ENCODE assay signal across 19 cellular contexts in genomic region chr11:61749607-61750217, GRCh38. TPM values are rescaled to one million over a fixed set of nuclear protein-coding genes. Genes with fewer than 3 reads are reported as not detected.
A peak's percentile ranks its signal among the peaks of the same experiment; 100 is the strongest.
DNase-seq lines count a peak whose midpoint lies in the region; ATAC-seq, FAIRE-seq and TF ChIP-seq lines count a peak whose summit lies in the region.
"Had no signal": no experiment of that assay in that cellular context is flagged by ENCODE, and none has a peak within 500 bp of the region (broad histone marks: within the 10 kb centered on the region; RNA-seq: fewer than 3 reads in every experiment).

No MANE protein-coding gene starts in this region.

- H2BK12ac ChIP-seq in H1 (ENCODE audit: low read depth, low read length) = peak overlapping the region; percentile 98; the same call in 1 of the 2 replicates

- H3K27me3 ChIP-seq in H1 (replicated peaks in 1 of 4; ENCODE audit: control insufficient read depth in 3 of 4, extremely low read depth in 1 of 4, insufficient read depth in 3 of 4, low read length in 3 of 4) (peaks cover 4 to 21% (median 16%) of the 10 kb centered on the region in 4 experiments), heart right ventricle (peaks cover 0 to 36% (median 5%) of the 10 kb centered on the region in 7 donors)

- H4K5ac ChIP-seq in H1 (ENCODE audit: insufficient read length, low read depth, low read length) = no peak overlapping the region

- H3K27ac ChIP-seq in H1 (ENCODE audit: low read depth, low read length) = no peak overlapping the region
- peak overlapping the region; percentile 97 for H3K27ac ChIP-seq in temporal lobe (ENCODE audit: low read depth, low read length)
- H3K27ac ChIP-seq in heart right ventricle = no peak overlapping the region
- H3K27ac ChIP-seq: BLaER1 treated with 17β-estradiol and CSF1 and Interleukin-3, amounts not matched to agents 10 nM and 100 nM had no signal

- no peak overlapping the region for H3K23ac ChIP-seq in H1 (ENCODE audit: insufficient read length)

- POLR2A ChIA-PET in H1 (lab: Charles Lee; ENCODE audit: partially characterized antibody) = interaction anchor here (1.0 to 8.9 kb wide), 6 partner anchors 10 to 50 kb away, joined by 3 to 87 read pairs (median 3); partner anchors contain the start of genes FEN1 and TMEM258

- H2BK5ac ChIP-seq in H1 (ENCODE audit: low read depth, low read length) = peak overlapping the region; percentile 71; the same call in 1 of the 2 replicates

- no peaks in the 10 kb centered on the region for H3K79me1 ChIP-seq in H1 (ENCODE audit: low read depth, low read length)

- peak; percentile 20 for DNase-seq in RPMI7951 (ENCODE audit: low read depth)
- DNase-seq in H1 (ENCODE audit: low read depth in 1 of 2, low spot score in 2 of 2) = no peak
- DNase-seq in midbrain (lab: John Stamatoyannopoulos, UW) = peak; percentile 91
- no peak for DNase-seq in heart right ventricle
- no peak for DNase-seq in NAMALWA (ENCODE audit: low spot score)
- DNase-seq: activated CD8-positive, alpha-beta memory T cell treated with anti-CD3 and anti-CD28 coated beads for 24 hours; activated naive CD4-positive, alpha-beta T cell; EL; H9; mucosa of descending colon; NCI-H2081; NCI-H774; SHP77 treated with DMSO at 0.1 percent for 48 hours; stimulated activated CD4-positive, alpha-beta T cell treated with anti-CD3 and anti-CD28 coated beads, Interleukin-4, amount 100 ng/mL, for 24 hours had no signal

- no peak for TF ChIP-seq RAD21 in H1 (IDR thresholded peaks at IDR 0.05 in 1 of 2, conservative IDR thresholded peaks at IDR 0.05 in 1 of 2; ENCODE audit: low read depth in 2 of 2, low read length in 2 of 2)

- TF ChIP-seq CTCF in H1 (IDR thresholded peaks at IDR 0.05; ENCODE audit: control extremely low read depth in 1 of 3, insufficient read depth in 1 of 3, low read depth in 1 of 3, low read length in 3 of 3) (no peak), heart right ventricle (IDR thresholded peaks at IDR 0.05) (no peak)

- H2AFZ ChIP-seq in H1 (ENCODE audit: low read length) = no peak overlapping the region

- WGBS in H1 (ENCODE audit: extremely low coverage in 1 of 2, insufficient coverage in 1 of 2, insufficient read length in 1 of 2, insufficient replicate concordance in 2 of 2, low coverage in 1 of 2, low lambda C conversion rate in 2 of 2, missing lambda C conversion rate in 1 of 2), 2 experiments = 55% methylated on average over 19 of the region's 21 CpGs; no CpG with 5 or more reads in 1 of the 2 experiments
- 61 to 62% methylated on average over 21 of the region's 21 CpGs for WGBS in heart right ventricle, 2 donors

- H3K36me3 ChIP-seq in H1 (ENCODE audit: control insufficient read depth in 2 of 4, insufficient read depth in 4 of 4, low read length in 3 of 4) (no peaks in the 10 kb centered on the region), heart right ventricle (peaks cover 0 to 2% (median 0%) of the 10 kb centered on the region in 9 donors)

- peak overlapping the region; percentile 88 for H3K18ac ChIP-seq in H1 (ENCODE audit: extremely low read depth, low read length)

- CTCF ChIA-PET in H1 (lab: Charles Lee; ENCODE audit: partially characterized antibody) = interaction anchor here (0.7 to 9.2 kb wide), 23 partner anchors 9 to 332 kb away, joined by 3 to 168 read pairs (median 4); partner anchors contain the start of genes FEN1 and TMEM258

- H3K4me1 ChIP-seq in H1 (replicated peaks in 1 of 4; ENCODE audit: control insufficient read depth in 3 of 4, insufficient read depth in 4 of 4, low read length in 3 of 4) (peaks cover 6 to 29% (median 13%) of the 10 kb centered on the region in 4 experiments), heart right ventricle (peaks cover 0 to 19% (median 7%) of the 10 kb centered on the region in 9 donors)

- TF ChIP-seq EP300 in H1 (IDR thresholded peaks at IDR 0.05; ENCODE audit: borderline replicate concordance in 1 of 2, low read depth in 2 of 2, low read length in 2 of 2) = no peak

- ATAC-seq in heart right ventricle (no peak), HG03521 (IDR thresholded peaks at IDR 0.05; ENCODE audit: unreplicated experiment) (no peak)
- ATAC-seq: mucosa of descending colon; stimulated activated memory B cell treated with anti-CD40 and anti-IgM and Interleukin-4, amounts not matched to agents 10 μg/mL and 1 μg/mL and 100 μg/mL, for 72 hours had no signal

- H2BK120ac ChIP-seq in H1 (replicated peaks; ENCODE audit: low read depth, low read length) = peak overlapping the region; percentile 12

- H3K9me3 ChIP-seq in H1 (ENCODE audit: insufficient read depth in 2 of 2, low read depth in 1 of 2, low read length in 1 of 2) = no peaks in the 10 kb centered on the region
- H3K9me3 ChIP-seq in heart right ventricle = no peaks in the 10 kb centered on the region
- H3K9me3 ChIP-seq: BLaER1 treated with 17β-estradiol and CSF1 and Interleukin-3, amounts not matched to agents 10 nM and 100 nM; mucosa of descending colon had no signal

- H2BK20ac ChIP-seq in H1 (ENCODE audit: low read length) = no peak overlapping the region

- no peaks in the 10 kb centered on the region for H3K79me2 ChIP-seq in H1 (ENCODE audit: control insufficient read depth in 1 of 2, insufficient read depth in 2 of 2, low read length in 2 of 2)

- H2BK15ac ChIP-seq in H1 (ENCODE audit: low read length) = no peak overlapping the region; the same call in 1 of the 2 replicates

- H3K56ac ChIP-seq in H1 (replicated peaks; ENCODE audit: insufficient read length, low read depth, low read length) = no peak overlapping the region

- no peak overlapping the region for H2AK5ac ChIP-seq in H1 (ENCODE audit: low read depth, low read length)

- no peaks in the 10 kb centered on the region; the same call in 1 of the 2 replicates for H3K23me2 ChIP-seq in H1 (ENCODE audit: low read depth, low read length)

- peak overlapping the region; percentile 44 for H3K4ac ChIP-seq in H1 (replicated peaks; ENCODE audit: insufficient read length, low read depth, low read length)

- no peak for TF ChIP-seq POLR2A in H1 (IDR thresholded peaks at IDR 0.05; ENCODE audit: control extremely low read depth in 1 of 2, low read depth in 2 of 2, low read length in 2 of 2)

- H3K4me2 ChIP-seq in H1 (ENCODE audit: insufficient read depth in 1 of 2, low read depth in 2 of 2, low read length in 2 of 2) = peak overlapping the region; percentile 37 to 46

- H4K91ac ChIP-seq in H1 (replicated peaks; ENCODE audit: insufficient read length, low read length) = peak overlapping the region; percentile 62

- peak overlapping the region in 1 of 4 experiments; percentile 15; a peak in 1 of 8 replicates for H3K4me3 ChIP-seq in H1 (ENCODE audit: extremely low read depth in 1 of 4, insufficient read depth in 2 of 4, low read depth in 3 of 4, low read length in 4 of 4)
- H3K4me3 ChIP-seq in heart right ventricle = no peak overlapping the region
- H3K4me3 ChIP-seq: BLaER1 treated with 17β-estradiol and CSF1 and Interleukin-3, amounts not matched to agents 10 nM and 100 nM; mucosa of descending colon had no signal

- FAIRE-seq in H1 (lab: Jason Lieb, UNC) = no peak
- FAIRE-seq: colon had no signal

- H3K9ac ChIP-seq in H1 (replicated peaks in 1 of 4; ENCODE audit: extremely low read depth in 1 of 4, low read depth in 3 of 4, low read length in 3 of 4) = no peak overlapping the region
- H3K9ac ChIP-seq: BLaER1 treated with 17β-estradiol and CSF1 and Interleukin-3, amounts not matched to agents 10 nM and 100 nM had no signal

- intact Hi-C loops in heart right ventricle (cut with DNase I) = loop anchor here in 5 of 10 donors (2.0 to 5.0 kb wide), 2 partner anchors 358 to 359 kb away; no protein-coding TSS in a partner anchor

- H4K8ac ChIP-seq in H1 (ENCODE audit: extremely low read depth, insufficient read depth, low read length) = 0 out of 2 replicates have a peak overlapping the region, but pooled peaks have one; percentile 15

- no peaks in the 10 kb centered on the region for H4K20me1 ChIP-seq in H1 (replicated peaks in 1 of 2; ENCODE audit: control insufficient read depth in 1 of 2, insufficient read depth in 2 of 2, low read length in 2 of 2)

- no peak overlapping the region for H3K14ac ChIP-seq in H1 (ENCODE audit: insufficient read length)

RNA-seq across cellular contexts. Expression of gene MYRF, which starts 2.7 kb away (rescaled TPM):
- 0.10 and 0.12 TPM in 2 replicates for total RNA-seq in RPMI7951 (2014; rRNA removed; shearing (Covaris generic))
- total RNA-seq in H1 (2021; fragmentation: NEBNext Ultra II Directional; extraction: Animal tissue kit (Norgen Biotek cat#: 25700)) = 6.0 TPM in 2 replicates
- polyA plus RNA-seq in H1 (2011; rRNA removed) = 6.1 and 7.6 TPM in 2 replicates
- polyA plus RNA-seq in H1 (2011; cell fraction: cytosol; rRNA removed) = 4.4 TPM
- 37.7 TPM for polyA plus RNA-seq in H1 (2011; cell fraction: nucleus; rRNA removed)
- polyA plus RNA-seq in H1 (2012, experiment 1 of 2) = 3.9 to 7.2 TPM (median 6.2 TPM) in 4 replicates
- 3.1 TPM for polyA plus RNA-seq in H1 (2012, experiment 2 of 2)
- 5.1 TPM for polyA plus RNA-seq in H1 (2013, experiment 1 of 2)
- polyA plus RNA-seq in H1 (2013, experiment 2 of 2) = 4.7 TPM
- polyA minus RNA-seq in H1 (2011; rRNA and poly(A)+ RNA removed) = 3.0 and 4.7 TPM in 2 replicates
- 3.7 TPM for polyA minus RNA-seq in H1 (2011; cell fraction: cytosol; rRNA and poly(A)+ RNA removed)
- polyA minus RNA-seq in H1 (2011; cell fraction: nucleus; rRNA and poly(A)+ RNA removed) = 9.6 TPM
- 1.2 TPM for total RNA-seq in temporal lobe
- total RNA-seq in heart right ventricle = 1 to 10 TPM in 1 of 10 donors, under 1 TPM in 9; 0.13 to 1.2 (median 0.26) TPM
- under 1 TPM; 0.16 to 0.37 TPM for polyA plus RNA-seq in heart right ventricle

RNA-seq across cellular contexts. Expression of gene TMEM258, which starts 42.7 kb away (rescaled TPM):
- total RNA-seq in RPMI7951 (2014; rRNA removed; shearing (Covaris generic)) = 158 and 203 TPM in 2 replicates
- 186 and 191 TPM in 2 replicates for total RNA-seq in H1 (2021; fragmentation: NEBNext Ultra II Directional; extraction: Animal tissue kit (Norgen Biotek cat#: 25700))
- 622 and 759 TPM in 2 replicates for polyA plus RNA-seq in H1 (2011; rRNA removed)
- polyA plus RNA-seq in H1 (2011; cell fraction: cytosol; rRNA removed) = 508 TPM
- polyA plus RNA-seq in H1 (2011; cell fraction: nucleus; rRNA removed) = 357 TPM
- polyA plus RNA-seq in H1 (2012, experiment 1 of 2) = 367 to 567 TPM (median 473 TPM) in 4 replicates
- 392 TPM for polyA plus RNA-seq in H1 (2012, experiment 2 of 2)
- polyA plus RNA-seq in H1 (2013, experiment 1 of 2) = 338 TPM
- polyA plus RNA-seq in H1 (2013, experiment 2 of 2) = 352 TPM
- polyA minus RNA-seq in H1 (2011; rRNA and poly(A)+ RNA removed) = 163 and 184 TPM in 2 replicates
- polyA minus RNA-seq in H1 (2011; cell fraction: cytosol; rRNA and poly(A)+ RNA removed) = 130 TPM
- polyA minus RNA-seq in H1 (2011; cell fraction: nucleus; rRNA and poly(A)+ RNA removed) = 123 TPM
- total RNA-seq in temporal lobe = 17.2 TPM
- 100 to 1,000 TPM in 9 of 10 donors, 10 to 100 TPM in 1; 98.9 to 142 (median 109) TPM for total RNA-seq in heart right ventricle
- 100 to 1,000 TPM in 1 of 2 donors, 10 to 100 TPM in 1; 80.7 to 273 TPM for polyA plus RNA-seq in heart right ventricle

RNA-seq across cellular contexts. Expression of gene FEN1, which starts 43.0 kb away (rescaled TPM):
- 75.8 and 97.4 TPM in 2 replicates for total RNA-seq in RPMI7951 (2014; rRNA removed; shearing (Covaris generic))
- total RNA-seq in H1 (2021; fragmentation: NEBNext Ultra II Directional; extraction: Animal tissue kit (Norgen Biotek cat#: 25700)) = 84.5 and 86.1 TPM in 2 replicates
- 52.6 and 52.9 TPM in 2 replicates for polyA plus RNA-seq in H1 (2011; rRNA removed)
- 75.9 TPM for polyA plus RNA-seq in H1 (2011; cell fraction: cytosol; rRNA removed)
- polyA plus RNA-seq in H1 (2011; cell fraction: nucleus; rRNA removed) = 39.1 TPM
- 91.9 to 107 TPM (median 97.9 TPM) in 4 replicates for polyA plus RNA-seq in H1 (2012, experiment 1 of 2)
- 35.6 TPM for polyA plus RNA-seq in H1 (2012, experiment 2 of 2)
- polyA plus RNA-seq in H1 (2013, experiment 1 of 2) = 52.4 TPM
- polyA plus RNA-seq in H1 (2013, experiment 2 of 2) = 55.2 TPM
- polyA minus RNA-seq in H1 (2011; rRNA and poly(A)+ RNA removed) = 74.7 and 76.2 TPM in 2 replicates
- polyA minus RNA-seq in H1 (2011; cell fraction: cytosol; rRNA and poly(A)+ RNA removed) = 43.7 TPM
- polyA minus RNA-seq in H1 (2011; cell fraction: nucleus; rRNA and poly(A)+ RNA removed) = 41.1 TPM
- 10.6 TPM for total RNA-seq in temporal lobe
- 1 to 10 TPM; 3.7 to 8.6 (median 6.2) TPM for total RNA-seq in heart right ventricle
- 1 to 10 TPM; 2.1 to 8.8 TPM for polyA plus RNA-seq in heart right ventricle

Comparison
In these comparisons a context has a peak if more than half of its experiments do, and no peak if none do; other contexts are left out.
1. DNase-seq: peak in RPMI7951 (single experiment) and midbrain (single experiment); none in H1 (0 of 2), heart right ventricle (0 of 2) and NAMALWA (single experiment).